ENCODE assay signal across 1 cellular context in the genomic region with DNA sequence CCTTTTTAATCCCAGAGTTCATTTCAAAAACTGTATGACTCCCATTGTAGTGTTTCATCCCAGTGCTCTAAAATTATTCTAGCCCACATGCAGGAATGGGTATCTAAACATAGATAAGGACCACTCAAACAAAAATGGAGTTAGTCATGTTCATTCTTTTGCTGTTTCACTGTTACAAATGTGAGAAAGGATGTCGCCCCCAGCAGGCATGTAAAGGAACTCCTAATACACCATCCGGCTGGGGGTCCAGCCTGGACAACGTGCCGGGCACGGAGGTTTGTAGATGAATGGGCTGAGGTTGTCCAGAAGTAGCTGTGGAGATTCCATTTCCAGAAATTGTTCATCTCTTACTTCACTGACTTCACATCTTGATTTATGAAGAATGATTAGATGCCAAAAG.
TF ChIP-seq lines count a peak whose summit lies in the region.

No MANE protein-coding gene starts in this region.

TF ChIP-seq in H1, 55 proteins besides CTCF, POLR2A, EP300 and RAD21:
- no peak for TF ChIP-seq SP4 (IDR thresholded peaks at IDR 0.05; ENCODE audit: low read length)
- no peak for TF ChIP-seq MAFK (IDR thresholded peaks at IDR 0.05; ENCODE audit: low read depth, low read length)
- no peak for TF ChIP-seq BRCA1 (IDR thresholded peaks at IDR 0.05; ENCODE audit: low read depth, low read length)
- TF ChIP-seq NRF1 (IDR thresholded peaks at IDR 0.05; ENCODE audit: low read depth, low read length): no peak
- TF ChIP-seq CBX5 (IDR thresholded peaks at IDR 0.05; ENCODE audit: low read depth, low read length): no peak
- TF ChIP-seq HDAC2 (IDR thresholded peaks at IDR 0.05; ENCODE audit: borderline replicate concordance in 1 of 2, low read depth in 2 of 2, low read length in 2 of 2): no peak
- no peak for TF ChIP-seq EGR1 (IDR thresholded peaks at IDR 0.05; ENCODE audit: borderline replicate concordance, low read depth, low read length)
- no peak for TF ChIP-seq CBX8 (IDR thresholded peaks at IDR 0.05; ENCODE audit: borderline replicate concordance, low read depth, low read length)
- TF ChIP-seq YY1 (IDR thresholded peaks at IDR 0.05; ENCODE audit: low read depth, low read length): no peak
- no peak for TF ChIP-seq SIN3A (conservative IDR thresholded peaks at IDR 0.05 in 1 of 2, IDR thresholded peaks at IDR 0.05 in 1 of 2; ENCODE audit: low read depth in 1 of 2, low read length in 2 of 2)
